1 cellular context compared by ENCODE assay signal in genomic region chr7:104207731-104208420, GRCh38.
TF ChIP-seq lines count a peak whose summit lies in the region.

ORC5 (minus strand) TSS chr7:104208013; CDS start chr7:104207904, 109 bp downstream.

TF ChIP-seq in HepG2, 621 proteins besides CTCF, POLR2A, EP300 and RAD21 (continued from another document):
- TF ChIP-seq ZGPAT (CRISPR knock-in tag; IDR thresholded peaks at IDR 0.05), result peak; percentile 84
- peak; percentile 97 for TF ChIP-seq POGZ (CRISPR knock-in tag; IDR thresholded peaks at IDR 0.05)
- no peak for TF ChIP-seq PAWR (CRISPR knock-in tag; IDR thresholded peaks at IDR 0.05; ENCODE audit: borderline replicate concordance)
- TF ChIP-seq SMAD3 (CRISPR knock-in tag; IDR thresholded peaks at IDR 0.05), result 0 out of 2 replicates have a peak, but pooled peaks have one; percentile 41
- TF ChIP-seq SALL2 (CRISPR knock-in tag; IDR thresholded peaks at IDR 0.05), result 0 out of 2 replicates have a peak, but pooled peaks have one; percentile 59
- no peak for TF ChIP-seq REXO4 (CRISPR knock-in tag; IDR thresholded peaks at IDR 0.05; ENCODE audit: borderline replicate concordance)
- peak; percentile 13; the same call in 1 of the 2 replicates for TF ChIP-seq ZNF83 (CRISPR knock-in tag; IDR thresholded peaks at IDR 0.05; ENCODE audit: borderline replicate concordance)
- peak; percentile 68; the same call in 1 of the 2 replicates for TF ChIP-seq ZNF775 (CRISPR knock-in tag; IDR thresholded peaks at IDR 0.05; ENCODE audit: borderline replicate concordance)
- peak; percentile 68 for TF ChIP-seq NR2C2 (CRISPR knock-in tag; IDR thresholded peaks at IDR 0.05; ENCODE audit: borderline replicate concordance)
- TF ChIP-seq FOXJ3 (CRISPR knock-in tag; IDR thresholded peaks at IDR 0.05; ENCODE audit: borderline replicate concordance), result 0 out of 2 replicates have a peak, but pooled peaks have one; percentile 18
- 0 out of 2 replicates have a peak, but pooled peaks have one; percentile 20 for TF ChIP-seq NCOA2 (CRISPR knock-in tag; IDR thresholded peaks at IDR 0.05)
- TF ChIP-seq NBN (conservative IDR thresholded peaks at IDR 0.05), result no peak
- TF ChIP-seq IKZF1 (IDR thresholded peaks at IDR 0.05), result no peak
- peak; percentile 100 for TF ChIP-seq GMEB1 (CRISPR knock-in tag; IDR thresholded peaks at IDR 0.05; ENCODE audit: borderline replicate concordance)
- peak; percentile 71; the same call in 1 of the 2 replicates for TF ChIP-seq WIZ (CRISPR knock-in tag; IDR thresholded peaks at IDR 0.05)
